In genomic region chr6:116550796-116551195, GRCh38 we compare ENCODE assay signal across 1 cellular context.
A peak's percentile ranks its signal among the peaks of the same experiment; 100 is the strongest.
TF ChIP-seq lines count a peak whose summit lies in the region.

No MANE protein-coding gene starts in this region.

TF ChIP-seq in HepG2, 621 proteins besides CTCF, POLR2A, EP300 and RAD21 (continued from another document and continues in another):
- TF ChIP-seq MYPOP (CRISPR knock-in tag; IDR thresholded peaks at IDR 0.05) (no peak), ZXDC (CRISPR knock-in tag; IDR thresholded peaks at IDR 0.05) (no peak), REXO4 (CRISPR knock-in tag; IDR thresholded peaks at IDR 0.05; ENCODE audit: borderline replicate concordance) (no peak), ZNF333 (CRISPR knock-in tag; IDR thresholded peaks at IDR 0.05; ENCODE audit: borderline replicate concordance) (no peak), CBFB (CRISPR knock-in tag; IDR thresholded peaks at IDR 0.05) (0 out of 2 replicates have a peak, but pooled peaks have one; percentile 34), ZNF883 (CRISPR knock-in tag; IDR thresholded peaks at IDR 0.05; ENCODE audit: not compliant biosample characterization) (no peak), MZF1 (CRISPR knock-in tag; IDR thresholded peaks at IDR 0.05; ENCODE audit: borderline replicate concordance) (peak; percentile 53; the same call in 1 of the 2 replicates), HDAC6 (IDR thresholded peaks at IDR 0.05; ENCODE audit: low read depth, low read length) (no peak), ZNF790 (CRISPR knock-in tag; IDR thresholded peaks at IDR 0.05; ENCODE audit: borderline replicate concordance) (no peak), ZNF281 (CRISPR knock-in tag; IDR thresholded peaks at IDR 0.05; ENCODE audit: borderline replicate concordance) (no peak), PAF1 (CRISPR knock-in tag; IDR thresholded peaks at IDR 0.05) (no peak), ZNF780A (CRISPR knock-in tag; IDR thresholded peaks at IDR 0.05) (no peak), TGIF2 (CRISPR knock-in tag; IDR thresholded peaks at IDR 0.05) (no peak), TAF15 (IDR thresholded peaks at IDR 0.05; ENCODE audit: low read depth, low read length, poor library complexity, severe bottlenecking) (no peak), RBAK (CRISPR knock-in tag; IDR thresholded peaks at IDR 0.05) (no peak), MLXIP (CRISPR knock-in tag; IDR thresholded peaks at IDR 0.05; ENCODE audit: borderline replicate concordance) (no peak), ZNF777 (CRISPR knock-in tag; IDR thresholded peaks at IDR 0.05) (no peak), KLF15 (CRISPR knock-in tag; IDR thresholded peaks at IDR 0.05; ENCODE audit: borderline replicate concordance) (no peak), PCBP1 (IDR thresholded peaks at IDR 0.05; ENCODE audit: borderline replicate concordance, low read depth, low read length) (no peak), NPAS2 (CRISPR knock-in tag; IDR thresholded peaks at IDR 0.05; ENCODE audit: borderline replicate concordance) (no peak), NRL (CRISPR knock-in tag; IDR thresholded peaks at IDR 0.05; ENCODE audit: borderline replicate concordance) (no peak), KDM3A (CRISPR knock-in tag; IDR thresholded peaks at IDR 0.05; ENCODE audit: low read depth) (no peak), SMARCC2 (IDR thresholded peaks at IDR 0.05) (no peak), NR2F2 (IDR thresholded peaks at IDR 0.05; ENCODE audit: borderline replicate concordance, low read depth) (peak; percentile 86; the same call in 1 of the 2 replicates), HDAC1 (CRISPR knock-in tag; IDR thresholded peaks at IDR 0.05) (0 out of 2 replicates have a peak, but pooled peaks have one; percentile 29), HOMEZ (CRISPR knock-in tag; IDR thresholded peaks at IDR 0.05; ENCODE audit: low read depth) (peak; percentile 95), HNF4A (CRISPR knock-in tag; IDR thresholded peaks at IDR 0.05) (peak; percentile 56), KDM4B (CRISPR knock-in tag; IDR thresholded peaks at IDR 0.05) (no peak), CHCHD3 (CRISPR knock-in tag; IDR thresholded peaks at IDR 0.05) (no peak), NCOA2 (CRISPR knock-in tag; IDR thresholded peaks at IDR 0.05) (peak; percentile 33; the same call in 1 of the 2 replicates), TRAFD1 (CRISPR knock-in tag; IDR thresholded peaks at IDR 0.05; ENCODE audit: borderline replicate concordance) (no peak), TRIM22 (IDR thresholded peaks at IDR 0.05) (no peak), ATF2 (CRISPR knock-in tag; IDR thresholded peaks at IDR 0.05) (0 out of 2 replicates have a peak, but pooled peaks have one; percentile 16), TMF1 (CRISPR knock-in tag; IDR thresholded peaks at IDR 0.05; ENCODE audit: low read depth) (no peak), GLI4 (CRISPR knock-in tag; IDR thresholded peaks at IDR 0.05; ENCODE audit: borderline replicate concordance) (no peak), RAD51 (IDR thresholded peaks at IDR 0.05; ENCODE audit: borderline replicate concordance) (no peak), CSRNP2 (CRISPR knock-in tag; conservative IDR thresholded peaks at IDR 0.05; ENCODE audit: low read depth) (no peak), HOXA3 (CRISPR knock-in tag; IDR thresholded peaks at IDR 0.05) (peak; percentile 44; the same call in 1 of the 2 replicates), ARNTL (CRISPR knock-in tag; IDR thresholded peaks at IDR 0.05) (no peak), ARID3A (IDR thresholded peaks at IDR 0.05; ENCODE audit: low read depth, low read length) (peak; percentile 68)
